In the genomic region with DNA sequence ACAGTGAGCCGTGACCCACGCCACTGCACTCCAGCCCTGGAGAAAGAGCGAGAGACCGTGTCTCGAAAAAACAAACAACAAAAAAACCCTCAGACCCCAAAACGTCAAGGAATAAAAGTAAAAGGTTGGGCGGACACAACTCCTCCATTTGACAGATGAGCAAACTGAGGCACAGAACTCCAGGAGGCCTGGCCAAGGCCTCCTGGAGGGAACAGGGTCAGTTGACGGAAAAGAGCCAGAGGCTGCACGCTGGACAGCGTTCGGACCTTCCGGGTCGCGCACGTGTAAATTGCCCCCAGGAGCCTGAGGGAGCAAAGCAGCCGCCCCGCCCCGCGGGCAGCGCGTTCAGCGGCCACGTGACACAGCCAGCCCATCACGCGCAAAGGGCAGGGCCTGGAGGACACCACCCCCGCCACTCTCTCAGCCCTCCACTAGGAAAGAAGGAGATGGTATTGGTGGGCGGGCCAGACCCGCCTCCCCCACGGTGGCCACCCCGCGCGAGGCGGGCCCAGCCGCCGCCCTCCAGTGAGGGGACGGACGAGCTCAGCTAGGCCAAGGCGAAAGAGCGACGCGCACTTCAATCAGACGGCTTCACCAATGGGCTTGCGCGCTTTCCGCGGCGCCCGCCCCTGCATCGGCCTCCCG, we compare ENCODE assay signal across 8 cellular contexts.
DNase-seq lines count a peak whose midpoint lies in the region; ATAC-seq, FAIRE-seq and TF ChIP-seq lines count a peak whose summit lies in the region.

No MANE protein-coding gene starts in this region.

- H3K4me2 ChIP-seq in keratinocyte (ENCODE audit: control insufficient read depth, extremely low read depth, insufficient read depth, low read depth, low read length) = peak overlapping the region; percentile 74

- no peaks in the 10 kb centered on the region for H3K9me3 ChIP-seq in keratinocyte (ENCODE audit: control insufficient read depth, low read depth, low read length)

- H3K36me3 ChIP-seq in keratinocyte (ENCODE audit: control insufficient read depth in 2 of 2, extremely low read depth in 1 of 2, insufficient read depth in 2 of 2, low read length in 2 of 2) = peaks cover 2 to 5% of the 10 kb centered on the region in 2 experiments

- no peaks in the 10 kb centered on the region for H3K9me1 ChIP-seq in keratinocyte (ENCODE audit: control insufficient read depth, extremely low read depth, insufficient read depth, low read length)

- FAIRE-seq in keratinocyte (lab: Jason Lieb, UNC) = peak; percentile 71

- H3K79me2 ChIP-seq in keratinocyte (ENCODE audit: control insufficient read depth, insufficient read depth, low read length) = peaks cover 39% of the 10 kb centered on the region

- peak overlapping the region; percentile 63 to 73 (median 73) for H3K4me3 ChIP-seq in keratinocyte (ENCODE audit: control insufficient read depth in 2 of 3, extremely low read depth in 1 of 3, insufficient read depth in 2 of 3, low read depth in 1 of 3, low read length in 3 of 3)

- peak; percentile 90 for ATAC-seq in GM19035 (IDR thresholded peaks at IDR 0.05; ENCODE audit: unreplicated experiment)
- ATAC-seq in HG03378 (IDR thresholded peaks at IDR 0.05; ENCODE audit: unreplicated experiment) = peak; percentile 87

- no peaks in the 10 kb centered on the region for H3K27me3 ChIP-seq in keratinocyte (ENCODE audit: control insufficient read depth, extremely low read depth, insufficient read depth, low read length)

- H3K4me1 ChIP-seq in keratinocyte (ENCODE audit: control insufficient read depth, extremely low read depth, insufficient read depth, low read length) = peaks cover 21% of the 10 kb centered on the region

- peak overlapping the region; percentile 89 for H2AFZ ChIP-seq in keratinocyte (ENCODE audit: control insufficient read depth, low read length)

- H4K20me1 ChIP-seq in keratinocyte (ENCODE audit: control insufficient read depth, extremely low read depth, insufficient read depth, low read length) = peaks cover 18% of the 10 kb centered on the region

- DNase-seq in AG08396 (ENCODE audit: low spot score) (peak; percentile 98), NCI-H446 treated with DMSO at 0.1 percent for 48 hours (lab: John Stamatoyannopoulos, UW) (peak; percentile 92), cerebellar nuclear complex (lab: John Stamatoyannopoulos, UW) (peak; percentile 93 to 97), keratinocyte (ENCODE audit: low read depth, low spot score) (peak; percentile 84)
- DNase-seq in activated CD4-positive, CD25-positive, alpha-beta regulatory T cell treated with anti-CD3 and anti-CD28 coated beads, Interleukin-2, amount 50 U/mL, for 72 hours = peak; percentile 96
- DNase-seq in stimulated activated CD4-positive, alpha-beta T cell treated with anti-CD3 and anti-CD28 coated beads, Interleukin-12 subunit alpha, Interleukin-12 subunit beta, amount 100 ng/mL, for 48 hours (ENCODE audit: low read depth in 2 of 3, low spot score in 1 of 3) = peak; percentile 89 to 95 (median 95)

- dilution Hi-C loops in keratinocyte (cut with MboI; ENCODE audit: extremely low pct_ligation_motif_present, low sequenced_read_pairs) = no loop called here

- TF ChIP-seq CTCF in keratinocyte (optimal IDR thresholded peaks at IDR 0.05 in 1 of 3, IDR thresholded peaks at IDR 0.05 in 1 of 3, conservative IDR thresholded peaks at IDR 0.05 in 1 of 3; ENCODE audit: extremely low read depth in 1 of 3, insufficient read depth in 2 of 3, low read length in 3 of 3) = no peak

- H3K9ac ChIP-seq in keratinocyte (ENCODE audit: control insufficient read depth, extremely low read depth, insufficient read depth, low read length) = peak overlapping the region; percentile 96

- H3K27ac ChIP-seq in keratinocyte (ENCODE audit: control insufficient read depth, insufficient read depth, low read length) = peak overlapping the region; percentile 89

Comparison
In these comparisons a context has a peak if more than half of its experiments do, and no peak if none do; other contexts are left out.
1. Peak in every context shown above with its lines: DNase-seq, ATAC-seq, H3K4me3 ChIP-seq and H3K27ac ChIP-seq.